ENCODE assay signal across 1 cellular context in genomic region chr7:44959433-44959951, GRCh38.
TF ChIP-seq lines count a peak whose summit lies in the region.

No MANE protein-coding gene starts in this region.

TF ChIP-seq in K562, 482 proteins besides CTCF, POLR2A, EP300 and RAD21 (continued from another document and continues in another):
- TF ChIP-seq ZNF318 (IDR thresholded peaks at IDR 0.05; ENCODE audit: borderline replicate concordance in 1 of 2, low read depth in 1 of 2), result peak in 1 of 2 experiments; percentile 82; a peak in 2 of 4 replicates
- TF ChIP-seq CBX3 (IDR thresholded peaks at IDR 0.05; ENCODE audit: borderline replicate concordance in 1 of 2, low read length in 2 of 2), result peak in 1 of 2 experiments; percentile 72; a peak in 1 of 3 replicates
- TF ChIP-seq ZFPM2 (CRISPR knock-in tag; IDR thresholded peaks at IDR 0.05), result no peak
- no peak for TF ChIP-seq BRF1 (IDR thresholded peaks at IDR 0.05; ENCODE audit: borderline replicate concordance, extremely low read depth, insufficient read length)
- no peak for TF ChIP-seq BRD9 (IDR thresholded peaks at IDR 0.05; ENCODE audit: low read depth, partially characterized antibody)
- TF ChIP-seq TRIM25 (IDR thresholded peaks at IDR 0.05; ENCODE audit: borderline replicate concordance), result no peak
- TF ChIP-seq E2F5 (CRISPR knock-in tag; IDR thresholded peaks at IDR 0.05), result no peak
- TF ChIP-seq LCOR (CRISPR knock-in tag; IDR thresholded peaks at IDR 0.05), result no peak
- no peak for TF ChIP-seq HEY1 (CRISPR knock-in tag; IDR thresholded peaks at IDR 0.05; ENCODE audit: borderline replicate concordance)
- peak in 1 of 2 experiments; percentile 41; a peak in 2 of 4 replicates for TF ChIP-seq HDAC1 (IDR thresholded peaks at IDR 0.05)
- TF ChIP-seq ZNF175 (CRISPR knock-in tag; IDR thresholded peaks at IDR 0.05; ENCODE audit: low read depth), result no peak
- no peak for TF ChIP-seq NELFE (IDR thresholded peaks at IDR 0.05; ENCODE audit: insufficient read depth, insufficient read length)
- TF ChIP-seq ZBTB34 (CRISPR knock-in tag; IDR thresholded peaks at IDR 0.05), result no peak
- TF ChIP-seq SMC3 (conservative IDR thresholded peaks at IDR 0.05; ENCODE audit: insufficient read depth, low read depth, low read length), result no peak
- no peak for TF ChIP-seq SNAPC5 (CRISPR knock-in tag; IDR thresholded peaks at IDR 0.05)
- TF ChIP-seq KAT7 (CRISPR knock-in tag; IDR thresholded peaks at IDR 0.05; ENCODE audit: borderline replicate concordance), result no peak
- no peak for TF ChIP-seq NR2C1 (IDR thresholded peaks at IDR 0.05)
- TF ChIP-seq NR2C1 (tag; IDR thresholded peaks at IDR 0.05), result no peak
- no peak for TF ChIP-seq ZNF212 (CRISPR knock-in tag; IDR thresholded peaks at IDR 0.05)
- TF ChIP-seq CREB3L1 (IDR thresholded peaks at IDR 0.05; ENCODE audit: borderline replicate concordance, low read depth), result 0 out of 2 replicates have a peak, but pooled peaks have one; percentile 23
- no peak for TF ChIP-seq ZNF76 (CRISPR knock-in tag; IDR thresholded peaks at IDR 0.05; ENCODE audit: borderline replicate concordance)
- no peak for TF ChIP-seq ZBTB9 (CRISPR knock-in tag; IDR thresholded peaks at IDR 0.05)
- no peak for TF ChIP-seq ADNP (tag; IDR thresholded peaks at IDR 0.05)
- no peak for TF ChIP-seq SMAD4 (CRISPR knock-in tag; conservative IDR thresholded peaks at IDR 0.05)
- no peak for TF ChIP-seq RBM17 (IDR thresholded peaks at IDR 0.05; ENCODE audit: borderline replicate concordance, low read depth, low read length)
- TF ChIP-seq CREB1 (IDR thresholded peaks at IDR 0.05), result peak; percentile 71
- peak; percentile 75 for TF ChIP-seq CREB1 (CRISPR knock-in tag; IDR thresholded peaks at IDR 0.05)
- no peak for TF ChIP-seq SREBF2 (CRISPR knock-in tag; IDR thresholded peaks at IDR 0.05)
- no peak for TF ChIP-seq RBM14 (IDR thresholded peaks at IDR 0.05; ENCODE audit: borderline replicate concordance, insufficient read depth, low read depth, low read length)
- peak; percentile 83 for TF ChIP-seq ZNF766 (CRISPR knock-in tag; conservative IDR thresholded peaks at IDR 0.05)
- TF ChIP-seq ZNF408 (CRISPR knock-in tag; IDR thresholded peaks at IDR 0.05; ENCODE audit: low read depth), result no peak
- TF ChIP-seq ZBTB7A (IDR thresholded peaks at IDR 0.05; ENCODE audit: borderline replicate concordance, control insufficient read depth, low read depth, low read length), result no peak
- no peak for TF ChIP-seq SRSF1 (IDR thresholded peaks at IDR 0.05; ENCODE audit: low read depth, low read length)
- no peak for TF ChIP-seq ZNF445 (CRISPR knock-in tag; IDR thresholded peaks at IDR 0.05; ENCODE audit: low read depth)
- TF ChIP-seq NCOA2 (IDR thresholded peaks at IDR 0.05; ENCODE audit: partially characterized antibody in 2 of 2), result no peak
- no peak for TF ChIP-seq ETS1 (conservative IDR thresholded peaks at IDR 0.05; ENCODE audit: control insufficient read depth, low read depth, low read length)
- no peak for TF ChIP-seq ZNF12 (CRISPR knock-in tag; IDR thresholded peaks at IDR 0.05)
- no peak for TF ChIP-seq RREB1 (CRISPR knock-in tag; IDR thresholded peaks at IDR 0.05)
- TF ChIP-seq EHMT2 (IDR thresholded peaks at IDR 0.05), result no peak
